ENCODE assay signal across 17 cellular contexts in the genomic region with DNA sequence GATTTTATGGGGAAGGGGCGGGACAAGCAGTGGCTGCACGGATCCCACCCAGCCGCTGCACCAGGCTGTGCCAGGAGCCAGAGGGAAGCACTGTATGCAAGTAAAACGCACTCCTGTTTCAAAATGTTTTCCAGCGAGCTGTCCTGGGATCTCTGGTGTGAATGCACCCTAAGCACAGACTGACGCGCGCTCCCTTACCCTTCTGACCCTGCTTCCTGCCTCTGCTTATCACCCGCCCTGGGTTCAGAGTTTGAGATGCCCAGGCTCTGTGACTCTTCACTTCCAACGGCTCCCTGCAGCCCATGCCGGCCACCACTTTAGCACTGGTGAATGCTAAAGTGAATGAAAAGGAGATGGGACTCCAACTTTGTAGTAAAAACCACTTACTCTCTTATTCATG.
DNase-seq lines count a peak whose midpoint lies in the region; ATAC-seq and TF ChIP-seq lines count a peak whose summit lies in the region.
"Had no signal": no experiment of that assay in that cellular context is flagged by ENCODE, and none has a peak within 500 bp of the region (broad histone marks: within the 10 kb centered on the region; RNA-seq: fewer than 3 reads in every experiment).

No MANE protein-coding gene starts in this region.

- no peaks in the 10 kb centered on the region for H3K36me3 ChIP-seq in right lobe of liver
- no peaks in the 10 kb centered on the region for H3K36me3 ChIP-seq in stomach
- H3K36me3 ChIP-seq: lower lobe of right lung had no signal

- peak; percentile 33 for TF ChIP-seq POLR2A in right lobe of liver (IDR thresholded peaks at IDR 0.05)
- no peak for TF ChIP-seq POLR2A in stomach (IDR thresholded peaks at IDR 0.05)

- ATAC-seq in activated CD8-positive, alpha-beta T cell treated with anti-CD3 and anti-CD28 coated beads, Interleukin-2, amount 10 ng/mL, durations not matched to agents 7 days and 5 days = no peak
- no peak for ATAC-seq in activated CD8-positive, alpha-beta T cell treated with anti-CD3 and anti-CD28 coated beads for 36 hours
- ATAC-seq in right lobe of liver = peak; percentile 83 to 89 (median 87)
- no peak for ATAC-seq in GM18861 (IDR thresholded peaks at IDR 0.05; ENCODE audit: unreplicated experiment)
- ATAC-seq: activated naive CD4-positive, alpha-beta T cell treated with anti-CD3 and anti-CD28 coated beads, Interleukin-2, amount 50 U/mL, for 72 hours; lower lobe of right lung; natural killer cell; stimulated activated effector memory CD8-positive, alpha-beta T cell treated with anti-CD3 and anti-CD28 coated beads, Interleukin-12 subunit alpha, Interleukin-12 subunit beta, amount 100 ng/mL, for 72 hours had no signal

- TF ChIP-seq EP300 in stomach (IDR thresholded peaks at IDR 0.05) = no peak

- TF ChIP-seq CTCF in activated CD8-positive, alpha-beta T cell treated with anti-CD3 and anti-CD28 coated beads for 36 hours (IDR thresholded peaks at IDR 0.05) = no peak
- TF ChIP-seq CTCF in brain (conservative IDR thresholded peaks at IDR 0.05) = no peak
- TF ChIP-seq CTCF in right lobe of liver (IDR thresholded peaks at IDR 0.05) = peak in 3 of 4 donors; percentile 9 to 29 (median 14)
- TF ChIP-seq CTCF in stomach (IDR thresholded peaks at IDR 0.05) = no peak

- no peak overlapping the region for H3K4me3 Mint-ChIP-seq in activated CD8-positive, alpha-beta T cell treated with anti-CD3 and anti-CD28 coated beads, Interleukin-2, amount 10 ng/mL, durations not matched to agents 7 days and 5 days
- H3K4me3 Mint-ChIP-seq in activated CD8-positive, alpha-beta T cell treated with anti-CD3 and anti-CD28 coated beads for 36 hours = no peak overlapping the region
- H3K4me3 Mint-ChIP-seq in brain = peak overlapping the region in 1 of 5 experiments; percentile 51
- H3K4me3 Mint-ChIP-seq: CD4-positive, alpha-beta memory T cell; natural killer cell; stimulated activated effector memory CD8-positive, alpha-beta T cell treated with anti-CD3 and anti-CD28 coated beads, Interleukin-12 subunit alpha, Interleukin-12 subunit beta, amount 100 ng/mL, for 72 hours had no signal

- H3K27me3 ChIP-seq in right lobe of liver (no peaks in the 10 kb centered on the region), stomach (no peaks in the 10 kb centered on the region)

- H3K9me3 ChIP-seq in right lobe of liver (no peaks in the 10 kb centered on the region), stomach (no peaks in the 10 kb centered on the region)
- H3K9me3 ChIP-seq: lower lobe of right lung had no signal

- H3K4me1 Mint-ChIP-seq in activated CD8-positive, alpha-beta T cell treated with anti-CD3 and anti-CD28 coated beads, Interleukin-2, amount 10 ng/mL, durations not matched to agents 7 days and 5 days (ENCODE audit: low read depth) = peaks cover 32% of the 10 kb centered on the region
- peaks cover 22% of the 10 kb centered on the region for H3K4me1 Mint-ChIP-seq in activated CD8-positive, alpha-beta T cell treated with anti-CD3 and anti-CD28 coated beads for 36 hours (ENCODE audit: low read depth)
- peaks cover 91% of the 10 kb centered on the region for H3K4me1 Mint-ChIP-seq in brain
- H3K4me1 Mint-ChIP-seq: natural killer cell had no signal

- intact Hi-C loops in activated CD8-positive, alpha-beta T cell treated with anti-CD3 and anti-CD28 coated beads for 36 hours (cut with micrococcal nuclease) = no loop called here
- intact Hi-C loops in right lobe of liver (cut with DNase I) (no loop called here), stomach (cut with DNase I; ENCODE audit: low total_unique reads) (no loop called here)

- H3K27ac Mint-ChIP-seq in activated CD8-positive, alpha-beta T cell treated with anti-CD3 and anti-CD28 coated beads, Interleukin-2, amount 10 ng/mL, durations not matched to agents 7 days and 5 days = peak overlapping the region; percentile 2
- H3K27ac Mint-ChIP-seq in activated CD8-positive, alpha-beta T cell treated with anti-CD3 and anti-CD28 coated beads for 36 hours = no peak overlapping the region
- H3K27ac Mint-ChIP-seq in brain = peak overlapping the region; percentile 78 to 98 (median 89)
- H3K27ac Mint-ChIP-seq: activated naive CD4-positive, alpha-beta T cell treated with anti-CD3 and anti-CD28 coated beads, Interleukin-2, amount 50 U/mL, for 72 hours; natural killer cell; stimulated activated effector memory CD8-positive, alpha-beta T cell treated with anti-CD3 and anti-CD28 coated beads, Interleukin-12 subunit alpha, Interleukin-12 subunit beta, amount 100 ng/mL, for 72 hours had no signal

- DNase-seq in activated CD8-positive, alpha-beta T cell treated with anti-CD3 and anti-CD28 coated beads, Interleukin-2, amount 10 ng/mL, durations not matched to agents 7 days and 5 days = no peak
- no peak for DNase-seq in activated CD8-positive, alpha-beta T cell treated with anti-CD3 and anti-CD28 coated beads for 36 hours
- DNase-seq in right lobe of liver = peak; percentile 74 to 80 (median 76)
- DNase-seq in stomach = no peak
- no peak for DNase-seq in stimulated activated CD4-positive, alpha-beta T cell treated with anti-CD3 and anti-CD28 coated beads, Interleukin-2, amount 100 ng/mL, for 48 hours
- no peak for DNase-seq in NCI-H128 (lab: John Stamatoyannopoulos, UW; ENCODE audit: unreplicated experiment)
- DNase-seq: activated CD4-positive, alpha-beta T cell treated with anti-CD3 and anti-CD28 coated beads for 1 hour; CD4-positive, alpha-beta memory T cell; EL; lower lobe of right lung; MV-4-11; natural killer cell; T-helper 1 cell had no signal

- POLR2A ChIA-PET in activated CD8-positive, alpha-beta T cell treated with anti-CD3 and anti-CD28 coated beads, Interleukin-2, amount 10 ng/mL, durations not matched to agents 7 days and 5 days (lab: Charles Lee) = no interaction called here
- POLR2A ChIA-PET in activated CD8-positive, alpha-beta T cell treated with anti-CD3 and anti-CD28 coated beads for 36 hours (lab: Charles Lee) = no interaction called here

- 19% methylated on average over 11 of the region's 11 CpGs for WGBS in right lobe of liver (ENCODE audit: insufficient coverage, low coverage, low lambda C conversion rate, missing lambda C conversion rate)
- WGBS in stomach, 5 donors = 38 to 55% (median 46%) methylated on average over 11 of the region's 11 CpGs

- H3K9me3 Mint-ChIP-seq in activated CD8-positive, alpha-beta T cell treated with anti-CD3 and anti-CD28 coated beads, Interleukin-2, amount 10 ng/mL, durations not matched to agents 7 days and 5 days (ENCODE audit: insufficient read depth) = no peaks in the 10 kb centered on the region
- H3K9me3 Mint-ChIP-seq in activated CD8-positive, alpha-beta T cell treated with anti-CD3 and anti-CD28 coated beads for 36 hours = no peaks in the 10 kb centered on the region
- no peaks in the 10 kb centered on the region for H3K9me3 Mint-ChIP-seq in brain
- H3K9me3 Mint-ChIP-seq: activated naive CD4-positive, alpha-beta T cell treated with anti-CD3 and anti-CD28 coated beads, Interleukin-2, amount 50 U/mL, for 72 hours; CD4-positive, alpha-beta memory T cell; natural killer cell; stimulated activated effector memory CD8-positive, alpha-beta T cell treated with anti-CD3 and anti-CD28 coated beads, Interleukin-12 subunit alpha, Interleukin-12 subunit beta, amount 100 ng/mL, for 72 hours had no signal

- H3K4me1 ChIP-seq in right lobe of liver (peaks cover 0 to 35% (median 14%) of the 10 kb centered on the region in 4 donors), stomach (peaks cover 27 to 58% (median 54%) of the 10 kb centered on the region in 4 donors)

- peak overlapping the region in 1 of 3 donors; percentile 65 for H3K27ac ChIP-seq in right lobe of liver
- H3K27ac ChIP-seq in stomach = peak overlapping the region; percentile 28 to 67 (median 46)
- H3K27ac ChIP-seq: lower lobe of right lung had no signal

- H3K27me3 Mint-ChIP-seq in activated CD8-positive, alpha-beta T cell treated with anti-CD3 and anti-CD28 coated beads, Interleukin-2, amount 10 ng/mL, durations not matched to agents 7 days and 5 days (ENCODE audit: low read depth) = no peaks in the 10 kb centered on the region
- no peaks in the 10 kb centered on the region for H3K27me3 Mint-ChIP-seq in activated CD8-positive, alpha-beta T cell treated with anti-CD3 and anti-CD28 coated beads for 36 hours
- peaks cover 13% of the 10 kb centered on the region for H3K27me3 Mint-ChIP-seq in brain
- H3K27me3 Mint-ChIP-seq: CD4-positive, alpha-beta memory T cell had no signal

- no peaks in the 10 kb centered on the region for H3K36me3 Mint-ChIP-seq in activated CD8-positive, alpha-beta T cell treated with anti-CD3 and anti-CD28 coated beads, Interleukin-2, amount 10 ng/mL, durations not matched to agents 7 days and 5 days (ENCODE audit: low read depth)
- no peaks in the 10 kb centered on the region for H3K36me3 Mint-ChIP-seq in activated CD8-positive, alpha-beta T cell treated with anti-CD3 and anti-CD28 coated beads for 36 hours (ENCODE audit: low read depth)
- no peaks in the 10 kb centered on the region for H3K36me3 Mint-ChIP-seq in brain
- H3K36me3 Mint-ChIP-seq: activated naive CD4-positive, alpha-beta T cell treated with anti-CD3 and anti-CD28 coated beads, Interleukin-2, amount 50 U/mL, for 72 hours; CD4-positive, alpha-beta memory T cell; natural killer cell; stimulated activated effector memory CD8-positive, alpha-beta T cell treated with anti-CD3 and anti-CD28 coated beads, Interleukin-12 subunit alpha, Interleukin-12 subunit beta, amount 100 ng/mL, for 72 hours had no signal

- CTCF ChIA-PET in activated CD8-positive, alpha-beta T cell treated with anti-CD3 and anti-CD28 coated beads, Interleukin-2, amount 10 ng/mL, durations not matched to agents 7 days and 5 days (lab: Charles Lee) = no interaction called here
- CTCF ChIA-PET in activated CD8-positive, alpha-beta T cell treated with anti-CD3 and anti-CD28 coated beads for 36 hours (lab: Charles Lee) = no interaction called here

- no peak overlapping the region for H3K4me3 ChIP-seq in right lobe of liver
- H3K4me3 ChIP-seq in stomach = no peak overlapping the region
- H3K4me3 ChIP-seq: lower lobe of right lung had no signal

Comparison
In these comparisons a context has a peak if more than half of its experiments do, and no peak if none do; other contexts are left out.
1. ATAC-seq: peak in right lobe of liver (4 of 4); none in activated CD8-positive, alpha-beta T cell treated with anti-CD3 and anti-CD28 coated beads, Interleukin-2, amount 10 ng/mL, durations not matched to agents 7 days and 5 days (single experiment), activated CD8-positive, alpha-beta T cell treated with anti-CD3 and anti-CD28 coated beads for 36 hours (single experiment) and GM18861 (single experiment).
2. DNase-seq: peak in right lobe of liver (3 of 3); none in activated CD8-positive, alpha-beta T cell treated with anti-CD3 and anti-CD28 coated beads, Interleukin-2, amount 10 ng/mL, durations not matched to agents 7 days and 5 days (single experiment), activated CD8-positive, alpha-beta T cell treated with anti-CD3 and anti-CD28 coated beads for 36 hours (single experiment), stomach (single experiment), stimulated activated CD4-positive, alpha-beta T cell treated with anti-CD3 and anti-CD28 coated beads, Interleukin-2, amount 100 ng/mL, for 48 hours (0 of 2) and NCI-H128 (single experiment).
3. CTCF ChIP-seq: peak in right lobe of liver (3 of 4); none in activated CD8-positive, alpha-beta T cell treated with anti-CD3 and anti-CD28 coated beads for 36 hours (single experiment), brain (0 of 2) and stomach (0 of 7).